14 cellular contexts compared by ENCODE assay signal in genomic region chr2:54585136-54585535, GRCh38.
A peak's percentile ranks its signal among the peaks of the same experiment; 100 is the strongest.
DNase-seq lines count a peak whose midpoint lies in the region; ATAC-seq and TF ChIP-seq lines count a peak whose summit lies in the region.
"Had no signal": no experiment of that assay in that cellular context is flagged by ENCODE, and none has a peak within 500 bp of the region (broad histone marks: within the 10 kb centered on the region; RNA-seq: fewer than 3 reads in every experiment).

No MANE protein-coding gene starts in this region.

- peaks cover 16% of the 10 kb centered on the region for H3K4me1 ChIP-seq in parathyroid adenoma

- peaks cover 94% of the 10 kb centered on the region for H3K4me1 Mint-ChIP-seq in activated CD4-positive, alpha-beta T cell treated with anti-CD3 and anti-CD28 coated beads, Interleukin-2, amount 10 ng/mL, durations not matched to agents 7 days and 5 days

- no peak for ATAC-seq in HG03521 (IDR thresholded peaks at IDR 0.05; ENCODE audit: unreplicated experiment)
- ATAC-seq in HG02852 (IDR thresholded peaks at IDR 0.05; ENCODE audit: unreplicated experiment): no peak

- peak overlapping the region; percentile 81 for H3K27ac Mint-ChIP-seq in activated CD4-positive, alpha-beta T cell treated with anti-CD3 and anti-CD28 coated beads, Interleukin-2, amount 10 ng/mL, durations not matched to agents 7 days and 5 days

- peak overlapping the region; percentile 8 for H3K4me3 ChIP-seq in Jurkat, Clone E6-1 (ENCODE audit: low read length)
- H3K4me3 ChIP-seq in brain microvascular endothelial cell (ENCODE audit: low read depth, low read length) (no peak overlapping the region), parathyroid adenoma (ENCODE audit: low read depth, low read length) (no peak overlapping the region)
- H3K4me3 ChIP-seq: thyroid gland had no signal

- H3K27ac ChIP-seq in brain microvascular endothelial cell (peak overlapping the region; percentile 37), parathyroid adenoma (no peak overlapping the region)
- H3K27ac ChIP-seq: thyroid gland had no signal

- H3K27me3 Mint-ChIP-seq in activated CD4-positive, alpha-beta T cell treated with anti-CD3 and anti-CD28 coated beads, Interleukin-2, amount 10 ng/mL, durations not matched to agents 7 days and 5 days: no peaks in the 10 kb centered on the region

- H3K9me3 Mint-ChIP-seq in activated CD4-positive, alpha-beta T cell treated with anti-CD3 and anti-CD28 coated beads, Interleukin-2, amount 10 ng/mL, durations not matched to agents 7 days and 5 days: no peaks in the 10 kb centered on the region

- no peak for DNase-seq in activated CD4-positive, alpha-beta T cell treated with anti-CD3 and anti-CD28 coated beads, Interleukin-2, amount 10 ng/mL, durations not matched to agents 7 days and 5 days
- DNase-seq in activated CD4-positive, alpha-beta T cell treated with anti-CD3 and anti-CD28 coated beads for 1 hour: no peak
- no peak for DNase-seq in Jurkat, Clone E6-1 (ENCODE audit: low read depth, low spot score)
- DNase-seq in brain microvascular endothelial cell (no peak), NOMO-1 (lab: John Stamatoyannopoulos, UW; ENCODE audit: unreplicated experiment in 2 of 2) (no peak)
- DNase-seq: DMS79, erythroblast, hippocampal formation, NCI-H2171, nucleus accumbens, thyroid gland had no signal

- POLR2A ChIA-PET in activated CD4-positive, alpha-beta T cell treated with anti-CD3 and anti-CD28 coated beads, Interleukin-2, amount 10 ng/mL, durations not matched to agents 7 days and 5 days (lab: Charles Lee): no interaction called here

- in situ Hi-C loops in brain microvascular endothelial cell (cut with HindIII; ENCODE audit: low pct_ligation_motif_present, low sequenced_read_pairs): no loop called here

- H2AFZ ChIP-seq in parathyroid adenoma: no peak overlapping the region

- CTCF ChIA-PET in activated CD4-positive, alpha-beta T cell treated with anti-CD3 and anti-CD28 coated beads, Interleukin-2, amount 10 ng/mL, durations not matched to agents 7 days and 5 days (lab: Charles Lee): interaction anchor here (1.2 to 1.5 kb wide), 3 partner anchors 10 to 27 kb away, joined by 3 to 5 read pairs (median 3); no protein-coding TSS in a partner anchor

- TF ChIP-seq CTCF in brain microvascular endothelial cell (IDR thresholded peaks at IDR 0.05; ENCODE audit: low read depth, low read length, missing control alignments): no peak
- no peak for TF ChIP-seq CTCF in parathyroid adenoma (IDR thresholded peaks at IDR 0.05)

- H3K4me3 Mint-ChIP-seq in activated CD4-positive, alpha-beta T cell treated with anti-CD3 and anti-CD28 coated beads, Interleukin-2, amount 10 ng/mL, durations not matched to agents 7 days and 5 days: peak overlapping the region; percentile 69

- H3K36me3 ChIP-seq in brain microvascular endothelial cell (replicated peaks) (peaks cover 2% of the 10 kb centered on the region), parathyroid adenoma (ENCODE audit: control insufficient read depth, insufficient read depth, low read length) (no peaks in the 10 kb centered on the region)
- H3K36me3 ChIP-seq: thyroid gland had no signal

- H3K36me3 Mint-ChIP-seq in activated CD4-positive, alpha-beta T cell treated with anti-CD3 and anti-CD28 coated beads, Interleukin-2, amount 10 ng/mL, durations not matched to agents 7 days and 5 days (ENCODE audit: low read depth): peaks cover 35% of the 10 kb centered on the region

- H3K27me3 ChIP-seq in brain microvascular endothelial cell (replicated peaks) (no peaks in the 10 kb centered on the region), parathyroid adenoma (ENCODE audit: control insufficient read depth, insufficient read depth, low read length) (no peaks in the 10 kb centered on the region)
- H3K27me3 ChIP-seq: thyroid gland had no signal

- H3K9ac ChIP-seq in parathyroid adenoma: no peak overlapping the region

- H3K4me2 ChIP-seq in parathyroid adenoma (ENCODE audit: low read length): peak overlapping the region; percentile 4

- H3K79me2 ChIP-seq in parathyroid adenoma: peaks cover 75% of the 10 kb centered on the region

- H3K9me3 ChIP-seq in parathyroid adenoma (ENCODE audit: control insufficient read depth, low read length): no peaks in the 10 kb centered on the region
- H3K9me3 ChIP-seq: thyroid gland had no signal
